Comparison of ENCODE assay signal across 22 cellular contexts in genomic region chr18:75221902-75222301, GRCh38. TPM values are rescaled to one million over a fixed set of nuclear protein-coding genes. Genes with fewer than 3 reads are reported as not detected.
DNase-seq lines count a peak whose midpoint lies in the region; TF ChIP-seq lines count a peak whose summit lies in the region.
"Had no signal": no experiment of that assay in that cellular context is flagged by ENCODE, and none has a peak within 500 bp of the region (broad histone marks: within the 10 kb centered on the region; RNA-seq: fewer than 3 reads in every experiment).

No MANE protein-coding gene starts in this region.

- peak overlapping the region in 3 of 4 donors; percentile 20 to 72 (median 63) for H3K27ac ChIP-seq in esophagus muscularis mucosa (replicated peaks in 1 of 4)
- peak overlapping the region; percentile 55 for H3K27ac ChIP-seq in subcutaneous abdominal adipose tissue (ENCODE audit: low read depth, low read length)
- H3K27ac ChIP-seq: breast epithelium, SK-N-MC, suprapubic skin had no signal

- no peak overlapping the region for H3K27ac Mint-ChIP-seq in activated naive CD4-positive, alpha-beta T cell treated with anti-CD3 and anti-CD28 coated beads for 36 hours
- H3K27ac Mint-ChIP-seq: dendritic cell treated with granulocyte-macrophage colony-stimulating factor and Interleukin-4, amounts not matched to agents 40 ng/mL and 50 ng/mL, for 4 days had no signal

- H3K4me3 ChIP-seq in esophagus muscularis mucosa, result no peak overlapping the region
- no peak overlapping the region for H3K4me3 ChIP-seq in subcutaneous abdominal adipose tissue (ENCODE audit: low read depth in 1 of 5, low read length in 5 of 5)
- H3K4me3 ChIP-seq: breast epithelium, SK-N-MC, suprapubic skin had no signal

- CTCF ChIA-PET in activated naive CD4-positive, alpha-beta T cell treated with anti-CD3 and anti-CD28 coated beads for 36 hours (lab: Charles Lee), result interaction anchor here (1.4 kb wide), 1 partner anchor 24 kb away, joined by 4 read pairs; no protein-coding TSS in a partner anchor

- 87% methylated on average over 7 of the region's 7 CpGs for WGBS in esophagus muscularis mucosa

- no peak for TF ChIP-seq POLR2A in esophagus muscularis mucosa (IDR thresholded peaks at IDR 0.05; ENCODE audit: low read depth)

- H3K36me3 ChIP-seq in esophagus muscularis mucosa (no peaks in the 10 kb centered on the region), subcutaneous abdominal adipose tissue (ENCODE audit: control insufficient read depth in 5 of 5, insufficient read depth in 5 of 5, low read length in 5 of 5) (no peaks in the 10 kb centered on the region)
- H3K36me3 ChIP-seq: breast epithelium, suprapubic skin had no signal

- H3K4me1 Mint-ChIP-seq in activated naive CD4-positive, alpha-beta T cell treated with anti-CD3 and anti-CD28 coated beads for 36 hours (ENCODE audit: low read depth), result peaks cover 77% of the 10 kb centered on the region

- H3K27me3 ChIP-seq in esophagus muscularis mucosa, result no peaks in the 10 kb centered on the region
- no peaks in the 10 kb centered on the region for H3K27me3 ChIP-seq in subcutaneous abdominal adipose tissue (ENCODE audit: control insufficient read depth in 5 of 5, insufficient read depth in 4 of 5, low read length in 5 of 5)
- H3K27me3 ChIP-seq: breast epithelium, suprapubic skin had no signal

- no peak for TF ChIP-seq CTCF in esophagus muscularis mucosa (IDR thresholded peaks at IDR 0.05)

- no peaks in the 10 kb centered on the region for H3K9me3 ChIP-seq in esophagus muscularis mucosa
- H3K9me3 ChIP-seq in subcutaneous abdominal adipose tissue (ENCODE audit: control insufficient read depth in 5 of 5, low read length in 5 of 5), result no peaks in the 10 kb centered on the region
- H3K9me3 ChIP-seq: breast epithelium, suprapubic skin had no signal

- intact Hi-C loops in activated naive CD4-positive, alpha-beta T cell treated with anti-CD3 and anti-CD28 coated beads for 36 hours (cut with micrococcal nuclease), result no loop called here
- intact Hi-C loops in esophagus muscularis mucosa (cut with DNase I), result no loop called here

- DNase-seq in activated naive CD4-positive, alpha-beta T cell treated with anti-CD3 and anti-CD28 coated beads for 36 hours, result no peak
- DNase-seq in activated naive CD4-positive, alpha-beta T cell treated with anti-CD3 and anti-CD28 coated beads, Interleukin-2, amount 50 U/mL, for 16 hours, result no peak
- DNase-seq in NCI-H526 treated with DMSO at 0.1 percent for 48 hours (lab: John Stamatoyannopoulos, UW) (peak; percentile 57), esophagus muscularis mucosa (ENCODE audit: extremely low spot score) (peak; percentile 37), DMS 273 (lab: John Stamatoyannopoulos, UW; ENCODE audit: unreplicated experiment) (no peak), cerebellum (ENCODE audit: low spot score) (no peak), islet precursor cell (no peak)
- DNase-seq: activated CD4-positive, CD25-positive, alpha-beta regulatory T cell; activated CD8-positive, alpha-beta memory T cell treated with anti-CD3 and anti-CD28 coated beads for 24 hours; kidney glomerular epithelial cell; MM.1S; NCI-H1694; NCI-H226; NK-92 treated with Interleukin-12 subunit alpha and Interleukin-12 subunit beta, amount 100 ng/mL, for 24 hours; small intestine; stimulated activated CD4-positive, alpha-beta T cell treated with anti-CD3 and anti-CD28 coated beads, Interleukin-4, amount 100 ng/mL, for 1 hour; T-helper 9 cell had no signal

- peaks cover 3% of the 10 kb centered on the region for H3K36me3 Mint-ChIP-seq in activated naive CD4-positive, alpha-beta T cell treated with anti-CD3 and anti-CD28 coated beads for 36 hours (ENCODE audit: low read depth)

- H3K27me3 Mint-ChIP-seq in activated naive CD4-positive, alpha-beta T cell treated with anti-CD3 and anti-CD28 coated beads for 36 hours (ENCODE audit: low read depth), result no peaks in the 10 kb centered on the region
- H3K27me3 Mint-ChIP-seq: dendritic cell treated with granulocyte-macrophage colony-stimulating factor and Interleukin-4, amounts not matched to agents 40 ng/mL and 50 ng/mL, for 4 days had no signal

- no peak for TF ChIP-seq EP300 in esophagus muscularis mucosa (IDR thresholded peaks at IDR 0.05)

- H3K4me1 ChIP-seq in esophagus muscularis mucosa, result peaks cover 52 to 93% (median 84%) of the 10 kb centered on the region in 4 donors
- H3K4me1 ChIP-seq in subcutaneous abdominal adipose tissue (ENCODE audit: control insufficient read depth in 5 of 5, insufficient read depth in 5 of 5, low read length in 5 of 5), result peaks cover 0 to 63% (median 39%) of the 10 kb centered on the region in 5 donors

- no peaks in the 10 kb centered on the region for H3K9me3 Mint-ChIP-seq in activated naive CD4-positive, alpha-beta T cell treated with anti-CD3 and anti-CD28 coated beads for 36 hours
- H3K9me3 Mint-ChIP-seq: dendritic cell treated with granulocyte-macrophage colony-stimulating factor and Interleukin-4, amounts not matched to agents 40 ng/mL and 50 ng/mL, for 4 days had no signal

- no peak overlapping the region for H3K9ac ChIP-seq in subcutaneous abdominal adipose tissue (ENCODE audit: low read length in 5 of 5)

- peak overlapping the region; percentile 34 for H3K4me3 Mint-ChIP-seq in activated naive CD4-positive, alpha-beta T cell treated with anti-CD3 and anti-CD28 coated beads for 36 hours
- H3K4me3 Mint-ChIP-seq: dendritic cell treated with granulocyte-macrophage colony-stimulating factor and Interleukin-4, amounts not matched to agents 40 ng/mL and 50 ng/mL, for 4 days had no signal

RNA-seq across cellular contexts. Expression of gene TSHZ1, which starts 11.3 kb away (rescaled TPM):
- 10 to 100 TPM; 13.8 to 14.3 TPM for total RNA-seq in activated naive CD4-positive, alpha-beta T cell treated with anti-CD3 and anti-CD28 coated beads for 36 hours
- total RNA-seq in esophagus muscularis mucosa, result 10 to 100 TPM; 17.9 to 41.7 (median 32.2) TPM
- total RNA-seq in cerebellum, result 14.4 TPM

RNA-seq across cellular contexts. Expression of gene PTGR3, which starts 13.0 kb away (rescaled TPM):
- 10 to 100 TPM; 28.4 to 33.0 TPM for total RNA-seq in activated naive CD4-positive, alpha-beta T cell treated with anti-CD3 and anti-CD28 coated beads for 36 hours
- 10 to 100 TPM in 3 of 4 donors, 1 to 10 TPM in 1; 9.6 to 27.5 (median 20.1) TPM for total RNA-seq in esophagus muscularis mucosa
- total RNA-seq in cerebellum, result 26.1 TPM

Comparison
In these comparisons a context has a peak if more than half of its experiments do, and no peak if none do; other contexts are left out.
1. DNase-seq: peak in NCI-H526 treated with DMSO at 0.1 percent for 48 hours (single experiment) and esophagus muscularis mucosa (single experiment); none in activated naive CD4-positive, alpha-beta T cell treated with anti-CD3 and anti-CD28 coated beads for 36 hours (single experiment), activated naive CD4-positive, alpha-beta T cell treated with anti-CD3 and anti-CD28 coated beads, Interleukin-2, amount 50 U/mL, for 16 hours (single experiment), DMS 273 (single experiment), cerebellum (single experiment) and islet precursor cell (single experiment).